ENCODE assay signal across 19 cellular contexts in the genomic region with DNA sequence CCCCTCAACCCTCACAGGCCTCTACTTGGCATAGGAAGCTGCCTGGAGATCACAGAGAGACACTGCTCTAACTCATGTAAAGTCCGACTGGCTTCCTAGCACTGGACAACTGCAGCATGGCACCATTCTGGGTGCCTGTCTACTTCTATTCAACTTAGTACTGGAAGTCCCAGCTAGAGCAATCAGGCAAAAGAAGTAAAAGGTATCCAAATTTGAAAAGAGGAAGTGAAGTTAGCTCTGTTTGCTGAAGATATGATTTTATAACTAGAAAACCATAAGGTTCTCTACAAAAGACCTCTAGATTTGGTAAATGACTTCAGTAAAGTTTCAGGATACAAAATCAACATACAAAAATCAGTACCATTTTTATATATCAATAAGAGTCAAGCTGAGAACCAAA.
A peak's percentile ranks its signal among the peaks of the same experiment; 100 is the strongest.
DNase-seq lines count a peak whose midpoint lies in the region; ATAC-seq and TF ChIP-seq lines count a peak whose summit lies in the region.
"Had no signal": no experiment of that assay in that cellular context is flagged by ENCODE, and none has a peak within 500 bp of the region (broad histone marks: within the 10 kb centered on the region; RNA-seq: fewer than 3 reads in every experiment).

No MANE protein-coding gene starts in this region.

- no peaks in the 10 kb centered on the region for H3K36me3 Mint-ChIP-seq in nephron progenitor cell (ENCODE audit: low read depth)
- no peaks in the 10 kb centered on the region for H3K36me3 Mint-ChIP-seq in T-helper 2 cell treated with Interferon-gamma antibody and Interleukin-4, amounts not matched to agents 5 μg/mL and 100 μg/mL, for 36 hours (ENCODE audit: low read depth)

- no peak overlapping the region for H3K4me3 Mint-ChIP-seq in nephron progenitor cell
- no peak overlapping the region for H3K4me3 Mint-ChIP-seq in T-helper 2 cell treated with Interferon-gamma antibody and Interleukin-4, amounts not matched to agents 5 μg/mL and 100 μg/mL, for 36 hours
- H3K4me3 Mint-ChIP-seq: activated T-helper 1 cell treated with anti-CD3 and anti-CD28 coated beads, Interleukin-12 subunit alpha, Interleukin-12 subunit beta, Interleukin-2, Interleukin-4 antibody, amounts not matched to agents 30 ng/mL and 10 ng/mL and 1 ng/mL, durations not matched to agents 14 hours and 24 hours and 36 hours; immature natural killer cell had no signal

- DNase-seq in nephron progenitor cell (no peak), NCI-H1930 (lab: John Stamatoyannopoulos, UW) (no peak), activated gamma-delta T cell treated with Interleukin-2 at 50 U/mL for 16 hours (no peak)
- DNase-seq in T-helper 2 cell treated with Interferon-gamma antibody and Interleukin-4, amounts not matched to agents 5 μg/mL and 100 μg/mL, for 36 hours (ENCODE audit: low spot score): no peak
- DNase-seq: activated CD4-positive, alpha-beta T cell treated with anti-CD3 and anti-CD28 coated beads, Interleukin-2, amount 50 U/mL, for 1 hour; immature natural killer cell; mesendoderm; NCI-H2107; right cardiac atrium; stimulated activated CD4-positive, alpha-beta T cell treated with anti-CD3 and anti-CD28 coated beads, Interleukin-1b, Interleukin-23, amount 100 ng/mL, for 48 hours; stimulated activated CD8-positive, alpha-beta memory T cell treated with anti-CD3 and anti-CD28 coated beads, Interleukin-4, amount 100 ng/mL, for 48 hours; T-helper 9 cell; tibial artery had no signal

- TF ChIP-seq CTCF in nephron progenitor cell (IDR thresholded peaks at IDR 0.05): no peak

- peak; percentile 45 for ATAC-seq in GM19025 (IDR thresholded peaks at IDR 0.05; ENCODE audit: low read depth, unreplicated experiment)
- ATAC-seq in GM21723 (IDR thresholded peaks at IDR 0.05; ENCODE audit: unreplicated experiment): peak; percentile 53
- peak; percentile 50 for ATAC-seq in HG03460 (IDR thresholded peaks at IDR 0.05; ENCODE audit: unreplicated experiment)
- ATAC-seq in GM21825 (IDR thresholded peaks at IDR 0.05; ENCODE audit: unreplicated experiment): no peak
- ATAC-seq: right cardiac atrium, Right ventricle myocardium inferior had no signal

- H3K27me3 Mint-ChIP-seq in nephron progenitor cell (ENCODE audit: low read depth, poor library complexity): no peaks in the 10 kb centered on the region
- no peaks in the 10 kb centered on the region for H3K27me3 Mint-ChIP-seq in T-helper 2 cell treated with Interferon-gamma antibody and Interleukin-4, amounts not matched to agents 5 μg/mL and 100 μg/mL, for 36 hours (ENCODE audit: low read depth)

- H3K27ac Mint-ChIP-seq in nephron progenitor cell: peak overlapping the region; percentile 33
- H3K27ac Mint-ChIP-seq in T-helper 2 cell treated with Interferon-gamma antibody and Interleukin-4, amounts not matched to agents 5 μg/mL and 100 μg/mL, for 36 hours: no peak overlapping the region
- H3K27ac Mint-ChIP-seq: activated T-helper 1 cell treated with anti-CD3 and anti-CD28 coated beads, Interleukin-12 subunit alpha, Interleukin-12 subunit beta, Interleukin-2, Interleukin-4 antibody, amounts not matched to agents 30 ng/mL and 10 ng/mL and 1 ng/mL, durations not matched to agents 14 hours and 24 hours and 36 hours; immature natural killer cell had no signal

- peaks cover 7% of the 10 kb centered on the region for H3K4me1 Mint-ChIP-seq in nephron progenitor cell
- no peaks in the 10 kb centered on the region for H3K4me1 Mint-ChIP-seq in T-helper 2 cell treated with Interferon-gamma antibody and Interleukin-4, amounts not matched to agents 5 μg/mL and 100 μg/mL, for 36 hours (ENCODE audit: low read depth)
- H3K4me1 Mint-ChIP-seq: immature natural killer cell had no signal

- no peaks in the 10 kb centered on the region for H3K9me3 Mint-ChIP-seq in nephron progenitor cell
- H3K9me3 Mint-ChIP-seq in T-helper 2 cell treated with Interferon-gamma antibody and Interleukin-4, amounts not matched to agents 5 μg/mL and 100 μg/mL, for 36 hours: peaks cover 5% of the 10 kb centered on the region
- H3K9me3 Mint-ChIP-seq: activated T-helper 1 cell treated with anti-CD3 and anti-CD28 coated beads, Interleukin-12 subunit alpha, Interleukin-12 subunit beta, Interleukin-2, Interleukin-4 antibody, amounts not matched to agents 30 ng/mL and 10 ng/mL and 1 ng/mL, durations not matched to agents 14 hours and 24 hours and 36 hours had no signal
